25 cellular contexts compared by ENCODE assay signal in genomic region chr6:146768722-146769121, GRCh38.
"Had no signal": no experiment of that assay in that cellular context is flagged by ENCODE, and none has a peak within 500 bp of the region (broad histone marks: within the 10 kb centered on the region; RNA-seq: fewer than 3 reads in every experiment).

No MANE protein-coding gene starts in this region.

- H3K27ac ChIP-seq: colonic mucosa, coronary artery, dorsolateral prefrontal cortex, epithelial cell of prostate, esophagus muscularis mucosa, esophagus squamous epithelium, foreskin keratinocyte, gastrocnemius medialis, gastroesophageal sphincter, heart left ventricle, heart right ventricle had no signal

- DNase-seq: colonic mucosa; cortex of kidney; dermis blood vessel endothelial cell; dorsolateral prefrontal cortex; effector CD4-positive, alpha-beta T cell; effector CD8-positive, alpha-beta T cell; effector memory CD4-positive, alpha-beta T cell; effector memory CD8-positive, alpha-beta T cell; endodermal cell; erythroblast; esophagus squamous epithelium; foreskin fibroblast; foreskin keratinocyte; foreskin melanocyte; gastrocnemius medialis; glutamatergic neuron; head of caudate nucleus; heart left ventricle; heart right ventricle had no signal

- H3K9me3 ChIP-seq: colonic mucosa, esophagus muscularis mucosa, esophagus squamous epithelium, gastrocnemius medialis, gastroesophageal sphincter, heart left ventricle, heart right ventricle had no signal

- H3K4me3 Mint-ChIP-seq: dendritic cell treated with granulocyte-macrophage colony-stimulating factor and Interleukin-4, amounts not matched to agents 40 ng/mL and 50 ng/mL, for 4 days; effector memory CD8-positive, alpha-beta T cell; endodermal cell had no signal

- H3K4me1 ChIP-seq: colonic mucosa, esophagus muscularis mucosa, esophagus squamous epithelium, foreskin keratinocyte, gastrocnemius medialis, gastroesophageal sphincter had no signal

- H3K36me3 ChIP-seq: colonic mucosa, esophagus muscularis mucosa, esophagus squamous epithelium, gastrocnemius medialis, gastroesophageal sphincter, heart left ventricle, heart right ventricle had no signal

- H3K9me3 Mint-ChIP-seq: dendritic cell treated with granulocyte-macrophage colony-stimulating factor and Interleukin-4, amounts not matched to agents 40 ng/mL and 50 ng/mL, for 4 days; effector memory CD8-positive, alpha-beta T cell; endodermal cell had no signal

- H3K27me3 ChIP-seq: colonic mucosa, dorsolateral prefrontal cortex, esophagus muscularis mucosa, esophagus squamous epithelium, foreskin keratinocyte, gastrocnemius medialis, gastroesophageal sphincter, heart left ventricle, heart right ventricle had no signal

- H3K4me1 Mint-ChIP-seq: endodermal cell had no signal

- ATAC-seq: effector memory CD8-positive, alpha-beta T cell; esophagus mucosa; foreskin keratinocyte; gastrocnemius medialis; gastroesophageal sphincter; heart left ventricle; heart right ventricle had no signal

- H3K27ac Mint-ChIP-seq: dendritic cell treated with granulocyte-macrophage colony-stimulating factor and Interleukin-4, amounts not matched to agents 40 ng/mL and 50 ng/mL, for 4 days; effector memory CD8-positive, alpha-beta T cell; endodermal cell had no signal

- H3K4me3 ChIP-seq: colonic mucosa, coronary artery, dorsolateral prefrontal cortex, esophagus muscularis mucosa, esophagus squamous epithelium, gastrocnemius medialis, gastroesophageal sphincter, heart left ventricle, heart right ventricle had no signal

- H3K27me3 Mint-ChIP-seq: dendritic cell treated with granulocyte-macrophage colony-stimulating factor and Interleukin-4, amounts not matched to agents 40 ng/mL and 50 ng/mL, for 4 days; effector memory CD8-positive, alpha-beta T cell had no signal
